Comparison of ENCODE assay signal across 25 cellular contexts in the genomic region with DNA sequence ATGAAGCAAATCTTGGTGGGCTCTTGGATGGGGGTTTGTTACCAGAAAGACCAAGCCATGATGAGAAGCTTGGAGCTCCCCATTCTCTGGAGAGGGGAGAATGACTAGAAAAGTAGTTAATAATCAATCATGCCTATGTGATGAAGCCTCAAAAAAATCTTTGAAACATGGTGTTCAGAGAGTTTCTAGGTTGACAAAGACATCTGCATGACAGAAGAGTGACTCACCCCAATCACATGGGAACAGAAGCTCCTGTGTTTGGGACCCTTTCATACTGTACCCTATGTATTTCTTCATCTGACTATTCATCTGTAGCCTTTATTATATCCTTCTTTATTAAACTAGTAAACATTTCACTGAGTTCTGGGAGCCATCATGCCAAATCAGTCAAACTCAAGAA.
A peak's percentile ranks its signal among the peaks of the same experiment; 100 is the strongest.
DNase-seq lines count a peak whose midpoint lies in the region; ATAC-seq and TF ChIP-seq lines count a peak whose summit lies in the region.
"Had no signal": no experiment of that assay in that cellular context is flagged by ENCODE, and none has a peak within 500 bp of the region (broad histone marks: within the 10 kb centered on the region; RNA-seq: fewer than 3 reads in every experiment).

No MANE protein-coding gene starts in this region.

- in situ Hi-C loops in mammary epithelial cell (cut with MboI; ENCODE audit: low sequenced_read_pairs in 2 of 2), result no loop called here

- peaks cover 2% of the 10 kb centered on the region for H3K27me3 ChIP-seq in mammary epithelial cell (ENCODE audit: insufficient read depth, low read length)
- H3K27me3 ChIP-seq: BLaER1, Peyer's patch, SJCRH30 had no signal

- H3K36me3 ChIP-seq in mammary epithelial cell (ENCODE audit: insufficient read depth, low read length), result no peaks in the 10 kb centered on the region
- H3K36me3 ChIP-seq: BLaER1, Peyer's patch, SJCRH30 had no signal

- TF ChIP-seq CTCF in MCF 10A (IDR thresholded peaks at IDR 0.05; ENCODE audit: unreplicated experiment) (no peak), mammary epithelial cell (conservative IDR thresholded peaks at IDR 0.05 in 1 of 2, IDR thresholded peaks at IDR 0.05 in 1 of 2; ENCODE audit: extremely low read depth in 1 of 2, insufficient read depth in 1 of 2, low read depth in 1 of 2, low read length in 2 of 2) (no peak), epithelial cell of proximal tubule (conservative IDR thresholded peaks at IDR 0.05; ENCODE audit: low read depth, low read length) (no peak)

- intact Hi-C loops in MCF 10A (cut with micrococcal nuclease) (no loop called here), mammary epithelial cell (cut with micrococcal nuclease) (no loop called here)

- no peaks in the 10 kb centered on the region for H3K9me3 Mint-ChIP-seq in MCF 10A (ENCODE audit: unreplicated experiment)
- H3K9me3 Mint-ChIP-seq in activated naive CD4-positive, alpha-beta T cell treated with anti-CD3 and anti-CD28 coated beads, Interleukin-2, amount 10 ng/mL, durations not matched to agents 7 days and 5 days, result no peaks in the 10 kb centered on the region

- dilution Hi-C loops in mammary epithelial cell (cut with HindIII; ENCODE audit: low sequenced_read_pairs), result no loop called here

- no peaks in the 10 kb centered on the region for H3K36me3 Mint-ChIP-seq in MCF 10A (ENCODE audit: insufficient read depth, unreplicated experiment)
- H3K36me3 Mint-ChIP-seq in activated naive CD4-positive, alpha-beta T cell treated with anti-CD3 and anti-CD28 coated beads, Interleukin-2, amount 10 ng/mL, durations not matched to agents 7 days and 5 days, result no peaks in the 10 kb centered on the region
- H3K36me3 Mint-ChIP-seq: CD4-positive, alpha-beta memory T cell had no signal

- H3K4me1 Mint-ChIP-seq in MCF 10A (ENCODE audit: insufficient read depth, unreplicated experiment), result peaks cover 16% of the 10 kb centered on the region
- no peaks in the 10 kb centered on the region for H3K4me1 Mint-ChIP-seq in activated naive CD4-positive, alpha-beta T cell treated with anti-CD3 and anti-CD28 coated beads, Interleukin-2, amount 10 ng/mL, durations not matched to agents 7 days and 5 days
- H3K4me1 Mint-ChIP-seq: CD4-positive, alpha-beta memory T cell had no signal

- no peak overlapping the region for H2AFZ ChIP-seq in mammary epithelial cell (ENCODE audit: low read depth, low read length)

- ATAC-seq in HG03565 (IDR thresholded peaks at IDR 0.05; ENCODE audit: unreplicated experiment) (no peak), HG03025 (IDR thresholded peaks at IDR 0.05; ENCODE audit: low FRiP score, unreplicated experiment) (no peak)
- ATAC-seq: HCT116 had no signal

- no peak overlapping the region for H3K9ac ChIP-seq in mammary epithelial cell (ENCODE audit: insufficient read depth, low read length)
- H3K9ac ChIP-seq: BLaER1 had no signal

- CTCF ChIA-PET in MCF 10A (lab: Yijun Ruan, JAX), result interaction anchor here (0.6 kb wide), 1 partner anchor 1013 kb away, joined by 5 read pairs; no protein-coding TSS in a partner anchor
- CTCF ChIA-PET in mammary epithelial cell (lab: Charles Lee; ENCODE audit: low non-redundant PET), result no interaction called here
- CTCF ChIA-PET in activated naive CD4-positive, alpha-beta T cell treated with anti-CD3 and anti-CD28 coated beads, Interleukin-2, amount 10 ng/mL, durations not matched to agents 7 days and 5 days (lab: Charles Lee), result no interaction called here

- POLR2A ChIA-PET in MCF 10A (lab: Yijun Ruan, JAX), result interaction anchor here (0.7 kb wide), 2 partner anchors 17 to 22 kb away, joined by 3 to 4 read pairs; no protein-coding TSS in a partner anchor

- H3K4me1 ChIP-seq in mammary epithelial cell (ENCODE audit: insufficient read depth, low read length), result no peaks in the 10 kb centered on the region
- H3K4me1 ChIP-seq: BLaER1, Peyer's patch had no signal

- no peaks in the 10 kb centered on the region for H4K20me1 ChIP-seq in mammary epithelial cell (ENCODE audit: insufficient read depth, low read length)
- H4K20me1 ChIP-seq: BLaER1 had no signal

- H3K9me3 ChIP-seq in mammary epithelial cell (replicated peaks; ENCODE audit: insufficient read depth, low read length), result no peaks in the 10 kb centered on the region
- H3K9me3 ChIP-seq: BLaER1, Peyer's patch, SJCRH30 had no signal

- peak overlapping the region; percentile 7 for H3K27ac Mint-ChIP-seq in MCF 10A (ENCODE audit: low read depth, unreplicated experiment)
- H3K27ac Mint-ChIP-seq in activated naive CD4-positive, alpha-beta T cell treated with anti-CD3 and anti-CD28 coated beads, Interleukin-2, amount 10 ng/mL, durations not matched to agents 7 days and 5 days, result no peak overlapping the region
- H3K27ac Mint-ChIP-seq: CD4-positive, alpha-beta memory T cell had no signal

- no peak for DNase-seq in MCF 10A (ENCODE audit: unreplicated experiment)
- no peak for DNase-seq in mammary epithelial cell
- DNase-seq in epithelial cell of proximal tubule (ENCODE audit: low read depth), result peak; percentile 52
- DNase-seq in kidney tubule cell (ENCODE audit: low spot score), result peak; percentile 85
- no peak for DNase-seq in C1 segment of cervical spinal cord (lab: John Stamatoyannopoulos, UW)
- DNase-seq in activated naive CD4-positive, alpha-beta T cell treated with anti-CD3 and anti-CD28 coated beads, Interleukin-2, amount 10 ng/mL, durations not matched to agents 7 days and 5 days, result no peak
- DNase-seq: ACHN; Calu3; CD4-positive, alpha-beta memory T cell; DMS153; GOT3; MM.1S; NCI-H1048; NCI-H1436; NCI-H187 treated with DMSO at 0.1 percent for 48 hours; NCI-H2107; NCI-H2227 treated with DMSO at 0.1 percent for 48 hours; NCI-H510A; Peyer's patch; SJCRH30 had no signal

- H3K4me3 Mint-ChIP-seq in MCF 10A (ENCODE audit: unreplicated experiment), result no peak overlapping the region
- H3K4me3 Mint-ChIP-seq in activated naive CD4-positive, alpha-beta T cell treated with anti-CD3 and anti-CD28 coated beads, Interleukin-2, amount 10 ng/mL, durations not matched to agents 7 days and 5 days, result no peak overlapping the region
- H3K4me3 Mint-ChIP-seq: CD4-positive, alpha-beta memory T cell had no signal

- no peak overlapping the region for H3K4me3 ChIP-seq in mammary epithelial cell (replicated peaks in 1 of 3; ENCODE audit: insufficient read depth in 1 of 3, low read depth in 2 of 3, low read length in 3 of 3)
- H3K4me3 ChIP-seq in epithelial cell of proximal tubule (ENCODE audit: low read depth, low read length), result no peak overlapping the region
- H3K4me3 ChIP-seq: BLaER1, Peyer's patch, SJCRH30 had no signal

- H3K4me2 ChIP-seq in mammary epithelial cell (ENCODE audit: insufficient read depth, low read depth, low read length), result no peak overlapping the region
- H3K4me2 ChIP-seq: BLaER1 had no signal

- no TSS peak for BruUV-seq in MCF 10A (replicated peaks; lab: Mats Ljungman, UMichigan)
- BruUV-seq in mammary epithelial cell (replicated peaks; lab: Mats Ljungman, UMichigan), result no TSS peak

- no peaks in the 10 kb centered on the region for H3K79me2 ChIP-seq in mammary epithelial cell (ENCODE audit: insufficient read depth, low read length)

- H3K27ac ChIP-seq in mammary epithelial cell (ENCODE audit: insufficient read depth, low read depth, low read length), result no peak overlapping the region
- H3K27ac ChIP-seq: 22Rv1, BLaER1, Peyer's patch, SJCRH30 had no signal

- H3K27me3 Mint-ChIP-seq in MCF 10A (ENCODE audit: insufficient read depth, unreplicated experiment), result no peaks in the 10 kb centered on the region
- H3K27me3 Mint-ChIP-seq in activated naive CD4-positive, alpha-beta T cell treated with anti-CD3 and anti-CD28 coated beads, Interleukin-2, amount 10 ng/mL, durations not matched to agents 7 days and 5 days, result no peaks in the 10 kb centered on the region
- H3K27me3 Mint-ChIP-seq: CD4-positive, alpha-beta memory T cell had no signal

Comparison
In these comparisons a context has a peak if more than half of its experiments do, and no peak if none do; other contexts are left out.
1. DNase-seq: peak in epithelial cell of proximal tubule (single experiment) and kidney tubule cell (single experiment); none in MCF 10A (single experiment), mammary epithelial cell (single experiment), C1 segment of cervical spinal cord (0 of 14) and activated naive CD4-positive, alpha-beta T cell treated with anti-CD3 and anti-CD28 coated beads, Interleukin-2, amount 10 ng/mL, durations not matched to agents 7 days and 5 days (single experiment).